ENCODE assay signal across 12 cellular contexts in genomic region chr3:37590328-37591079, GRCh38.
A peak's percentile ranks its signal among the peaks of the same experiment; 100 is the strongest.
DNase-seq lines count a peak whose midpoint lies in the region; ATAC-seq and TF ChIP-seq lines count a peak whose summit lies in the region.
"Had no signal": no experiment of that assay in that cellular context is flagged by ENCODE, and none has a peak within 500 bp of the region (broad histone marks: within the 10 kb centered on the region; RNA-seq: fewer than 3 reads in every experiment).

No MANE protein-coding gene starts in this region.

- H3K4me1 ChIP-seq in esophagus (ENCODE audit: control insufficient read depth in 2 of 2, insufficient read depth in 2 of 2, low read length in 1 of 2) (peaks cover 10 to 12% of the 10 kb centered on the region in 2 donors), mucosa of descending colon (ENCODE audit: low read depth) (peaks cover 7% of the 10 kb centered on the region), tibial nerve (peaks cover 0 to 42% (median 8%) of the 10 kb centered on the region in 4 donors)
- no peaks in the 10 kb centered on the region for H3K4me1 ChIP-seq in CD8-positive, alpha-beta T cell (ENCODE audit: insufficient read depth, low read length)

- peak in 1 of 2 donors; percentile 66 for TF ChIP-seq EP300 in tibial nerve (IDR thresholded peaks at IDR 0.05)

- WGBS in esophagus, 2 donors: 61 to 64% methylated on average over 6 of the region's 6 CpGs
- 47 to 53% methylated on average over 5 to 6 of the region's 6 CpGs for WGBS in tibial nerve, 2 donors

- no peaks in the 10 kb centered on the region for H3K4me1 Mint-ChIP-seq in CD8-positive, alpha-beta T cell (ENCODE audit: low read depth)

- CTCF ChIA-PET in CD8-positive, alpha-beta T cell (lab: Charles Lee): no interaction called here

- H3K36me3 ChIP-seq in esophagus (ENCODE audit: control insufficient read depth in 2 of 2, insufficient read depth in 2 of 2, low read length in 1 of 2) (no peaks in the 10 kb centered on the region), mucosa of descending colon (ENCODE audit: low read depth) (no peaks in the 10 kb centered on the region), tibial nerve (no peaks in the 10 kb centered on the region)
- H3K36me3 ChIP-seq in CD8-positive, alpha-beta T cell (ENCODE audit: insufficient read depth, low read length): no peaks in the 10 kb centered on the region

- peak; percentile 69 for ATAC-seq in mucosa of descending colon
- ATAC-seq in HG02763 (IDR thresholded peaks at IDR 0.05; ENCODE audit: unreplicated experiment): no peak
- no peak for ATAC-seq in CD8-positive, alpha-beta T cell
- ATAC-seq: GM12878, PC-3 had no signal

- H3K4me3 ChIP-seq in NB4 (ENCODE audit: low read depth, low read length): no peak overlapping the region
- H3K4me3 ChIP-seq in esophagus (ENCODE audit: low read depth in 1 of 2, low read length in 2 of 2): no peak overlapping the region
- no peak overlapping the region for H3K4me3 ChIP-seq in mucosa of descending colon
- no peak overlapping the region for H3K4me3 ChIP-seq in tibial nerve
- H3K4me3 ChIP-seq in CD8-positive, alpha-beta T cell (ENCODE audit: low read depth, low read length): no peak overlapping the region
- H3K4me3 ChIP-seq: GM12878 had no signal

- DNase-seq in NB4 (ENCODE audit: low read depth): peak; percentile 5
- peak; percentile 20 to 59 (median 43) for DNase-seq in mucosa of descending colon
- peak; percentile 46 to 58 for DNase-seq in tibial nerve (ENCODE audit: low spot score in 2 of 2)
- DNase-seq in GM13976 (ENCODE audit: low spot score): no peak
- no peak for DNase-seq in SIG-M5 (lab: John Stamatoyannopoulos, UW)
- no peak for DNase-seq in CD8-positive, alpha-beta T cell
- DNase-seq: NCI-H2081, nucleus accumbens, PC-3 had no signal

- H3K27me3 Mint-ChIP-seq in CD8-positive, alpha-beta T cell (ENCODE audit: low read depth): no peaks in the 10 kb centered on the region

- H3K4me3 Mint-ChIP-seq in CD8-positive, alpha-beta T cell: no peak overlapping the region

- in situ Hi-C loops in GM13976 (cut with MboI; ENCODE audit: low sequenced_read_pairs, unreplicated experiment): no loop called here

- H3K27ac ChIP-seq in esophagus (ENCODE audit: low read depth in 2 of 2, low read length in 1 of 2) (peak overlapping the region; percentile 77 to 87), tibial nerve (peak overlapping the region; percentile 14 to 83 (median 72))
- H3K27ac ChIP-seq in CD8-positive, alpha-beta T cell (ENCODE audit: low read depth, low read length): no peak overlapping the region

- H3K9me3 ChIP-seq in esophagus (ENCODE audit: control insufficient read depth in 2 of 2, insufficient read depth in 1 of 2, low read depth in 1 of 2, low read length in 1 of 2) (no peaks in the 10 kb centered on the region), mucosa of descending colon (no peaks in the 10 kb centered on the region), tibial nerve (no peaks in the 10 kb centered on the region)
- H3K9me3 ChIP-seq in CD8-positive, alpha-beta T cell (ENCODE audit: low read length): no peaks in the 10 kb centered on the region

- H3K9me3 Mint-ChIP-seq in CD8-positive, alpha-beta T cell: no peaks in the 10 kb centered on the region

- H3K36me3 Mint-ChIP-seq in CD8-positive, alpha-beta T cell: no peaks in the 10 kb centered on the region

- intact Hi-C loops in mucosa of descending colon (cut with DNase I, micrococcal nuclease): no loop called here
- intact Hi-C loops in CD8-positive, alpha-beta T cell (cut with DNase I, micrococcal nuclease): no loop called here

- POLR2A ChIA-PET in CD8-positive, alpha-beta T cell (lab: Charles Lee): no interaction called here

- no peak for TF ChIP-seq CTCF in NB4 (IDR thresholded peaks at IDR 0.05; ENCODE audit: low read depth, low read length)
- TF ChIP-seq CTCF in mucosa of descending colon (IDR thresholded peaks at IDR 0.05): no peak
- TF ChIP-seq CTCF in tibial nerve (IDR thresholded peaks at IDR 0.05): peak in 1 of 5 experiments; percentile 9
- no peak for TF ChIP-seq CTCF in GM13976 (IDR thresholded peaks at IDR 0.05; ENCODE audit: borderline replicate concordance, control extremely low read depth, extremely low read depth, insufficient read depth, missing control alignments)
- no peak for TF ChIP-seq CTCF in CD8-positive, alpha-beta T cell (IDR thresholded peaks at IDR 0.05)

- H3K27ac Mint-ChIP-seq in CD8-positive, alpha-beta T cell: no peak overlapping the region

- TF ChIP-seq POLR2A in NB4 (IDR thresholded peaks at IDR 0.05; ENCODE audit: extremely low read depth, insufficient read length) (no peak), tibial nerve (IDR thresholded peaks at IDR 0.05) (no peak)

- no peaks in the 10 kb centered on the region for H3K27me3 ChIP-seq in esophagus (ENCODE audit: control insufficient read depth in 1 of 2, insufficient read depth in 2 of 2, low read length in 2 of 2)
- H3K27me3 ChIP-seq in tibial nerve: no peaks in the 10 kb centered on the region
- no peaks in the 10 kb centered on the region for H3K27me3 ChIP-seq in CD8-positive, alpha-beta T cell (ENCODE audit: insufficient read depth, low read length)

Comparison
In these comparisons a context has a peak if more than half of its experiments do, and no peak if none do; other contexts are left out.
1. DNase-seq: peak in NB4 (single experiment), mucosa of descending colon (3 of 3) and tibial nerve (2 of 2); none in GM13976 (single experiment), SIG-M5 (single experiment) and CD8-positive, alpha-beta T cell (0 of 7).